In the genomic region with DNA sequence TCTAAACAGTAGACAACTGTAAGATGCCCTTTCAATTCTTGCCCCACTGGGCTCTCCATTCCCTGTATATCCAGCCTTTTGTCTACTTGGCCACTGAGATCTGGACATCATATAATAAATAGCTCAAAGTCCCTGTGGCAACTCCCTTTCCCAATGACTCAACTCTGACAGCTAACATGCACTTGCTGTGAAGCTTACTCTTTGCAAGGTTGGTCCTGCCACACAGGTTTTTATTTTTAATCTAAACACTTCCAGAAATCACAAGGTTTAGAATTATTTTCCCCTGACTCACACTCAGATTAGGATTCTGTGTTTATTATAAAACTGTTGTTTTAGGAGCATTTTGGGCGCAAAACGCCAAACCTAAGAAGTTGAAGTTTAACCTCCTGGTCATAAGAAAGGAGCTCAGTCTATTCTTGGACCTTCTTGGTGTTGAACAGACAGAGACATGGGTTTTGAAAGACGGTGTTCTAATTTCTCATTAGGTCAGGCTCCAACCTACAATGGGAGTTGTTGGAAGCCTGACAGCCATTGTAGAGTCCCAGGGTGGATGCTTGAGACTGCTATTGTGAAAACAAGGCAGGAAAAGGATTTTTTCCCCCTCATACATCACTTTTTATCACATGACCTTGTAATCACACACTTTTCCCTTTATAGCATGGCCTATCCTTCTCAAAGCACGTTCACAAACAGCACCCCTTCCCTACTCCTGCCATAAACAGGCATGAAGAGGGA, we compare ENCODE assay signal across 1 cellular context.
TF ChIP-seq lines count a peak whose summit lies in the region.

No MANE protein-coding gene starts in this region.

TF ChIP-seq in HepG2, 621 proteins besides CTCF, POLR2A, EP300 and RAD21 (continued from another document):
- TF ChIP-seq, protein P1, sequence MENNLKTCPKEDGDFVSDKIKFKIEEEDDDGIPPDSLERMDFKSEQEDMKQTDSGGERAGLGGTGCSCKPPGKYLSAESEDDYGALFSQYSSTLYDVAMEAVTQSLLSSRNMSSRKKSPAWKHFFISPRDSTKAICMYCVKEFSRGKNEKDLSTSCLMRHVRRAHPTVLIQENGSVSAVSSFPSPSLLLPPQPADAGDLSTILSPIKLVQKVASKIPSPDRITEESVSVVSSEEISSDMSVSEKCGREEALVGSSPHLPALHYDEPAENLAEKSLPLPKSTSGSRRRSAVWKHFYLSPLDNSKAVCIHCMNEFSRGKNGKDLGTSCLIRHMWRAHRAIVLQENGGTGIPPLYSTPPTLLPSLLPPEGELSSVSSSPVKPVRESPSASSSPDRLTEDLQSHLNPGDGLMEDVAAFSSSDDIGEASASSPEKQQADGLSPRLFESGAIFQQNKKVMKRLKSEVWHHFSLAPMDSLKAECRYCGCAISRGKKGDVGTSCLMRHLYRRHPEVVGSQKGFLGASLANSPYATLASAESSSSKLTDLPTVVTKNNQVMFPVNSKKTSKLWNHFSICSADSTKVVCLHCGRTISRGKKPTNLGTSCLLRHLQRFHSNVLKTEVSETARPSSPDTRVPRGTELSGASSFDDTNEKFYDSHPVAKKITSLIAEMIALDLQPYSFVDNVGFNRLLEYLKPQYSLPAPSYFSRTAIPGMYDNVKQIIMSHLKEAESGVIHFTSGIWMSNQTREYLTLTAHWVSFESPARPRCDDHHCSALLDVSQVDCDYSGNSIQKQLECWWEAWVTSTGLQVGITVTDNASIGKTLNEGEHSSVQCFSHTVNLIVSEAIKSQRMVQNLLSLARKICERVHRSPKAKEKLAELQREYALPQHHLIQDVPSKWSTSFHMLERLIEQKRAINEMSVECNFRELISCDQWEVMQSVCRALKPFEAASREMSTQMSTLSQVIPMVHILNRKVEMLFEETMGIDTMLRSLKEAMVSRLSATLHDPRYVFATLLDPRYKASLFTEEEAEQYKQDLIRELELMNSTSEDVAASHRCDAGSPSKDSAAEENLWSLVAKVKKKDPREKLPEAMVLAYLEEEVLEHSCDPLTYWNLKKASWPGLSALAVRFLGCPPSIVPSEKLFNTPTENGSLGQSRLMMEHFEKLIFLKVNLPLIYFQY (CRISPR knock-in tag; IDR thresholded peaks at IDR 0.05; ENCODE audit: borderline replicate concordance), result no peak
- TF ChIP-seq, protein P2, sequence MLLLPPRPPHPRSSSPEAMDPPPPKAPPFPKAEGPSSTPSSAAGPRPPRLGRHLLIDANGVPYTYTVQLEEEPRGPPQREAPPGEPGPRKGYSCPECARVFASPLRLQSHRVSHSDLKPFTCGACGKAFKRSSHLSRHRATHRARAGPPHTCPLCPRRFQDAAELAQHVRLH (CRISPR knock-in tag; IDR thresholded peaks at IDR 0.05; ENCODE audit: borderline replicate concordance, low read depth), result no peak
- TF ChIP-seq, protein P3, sequence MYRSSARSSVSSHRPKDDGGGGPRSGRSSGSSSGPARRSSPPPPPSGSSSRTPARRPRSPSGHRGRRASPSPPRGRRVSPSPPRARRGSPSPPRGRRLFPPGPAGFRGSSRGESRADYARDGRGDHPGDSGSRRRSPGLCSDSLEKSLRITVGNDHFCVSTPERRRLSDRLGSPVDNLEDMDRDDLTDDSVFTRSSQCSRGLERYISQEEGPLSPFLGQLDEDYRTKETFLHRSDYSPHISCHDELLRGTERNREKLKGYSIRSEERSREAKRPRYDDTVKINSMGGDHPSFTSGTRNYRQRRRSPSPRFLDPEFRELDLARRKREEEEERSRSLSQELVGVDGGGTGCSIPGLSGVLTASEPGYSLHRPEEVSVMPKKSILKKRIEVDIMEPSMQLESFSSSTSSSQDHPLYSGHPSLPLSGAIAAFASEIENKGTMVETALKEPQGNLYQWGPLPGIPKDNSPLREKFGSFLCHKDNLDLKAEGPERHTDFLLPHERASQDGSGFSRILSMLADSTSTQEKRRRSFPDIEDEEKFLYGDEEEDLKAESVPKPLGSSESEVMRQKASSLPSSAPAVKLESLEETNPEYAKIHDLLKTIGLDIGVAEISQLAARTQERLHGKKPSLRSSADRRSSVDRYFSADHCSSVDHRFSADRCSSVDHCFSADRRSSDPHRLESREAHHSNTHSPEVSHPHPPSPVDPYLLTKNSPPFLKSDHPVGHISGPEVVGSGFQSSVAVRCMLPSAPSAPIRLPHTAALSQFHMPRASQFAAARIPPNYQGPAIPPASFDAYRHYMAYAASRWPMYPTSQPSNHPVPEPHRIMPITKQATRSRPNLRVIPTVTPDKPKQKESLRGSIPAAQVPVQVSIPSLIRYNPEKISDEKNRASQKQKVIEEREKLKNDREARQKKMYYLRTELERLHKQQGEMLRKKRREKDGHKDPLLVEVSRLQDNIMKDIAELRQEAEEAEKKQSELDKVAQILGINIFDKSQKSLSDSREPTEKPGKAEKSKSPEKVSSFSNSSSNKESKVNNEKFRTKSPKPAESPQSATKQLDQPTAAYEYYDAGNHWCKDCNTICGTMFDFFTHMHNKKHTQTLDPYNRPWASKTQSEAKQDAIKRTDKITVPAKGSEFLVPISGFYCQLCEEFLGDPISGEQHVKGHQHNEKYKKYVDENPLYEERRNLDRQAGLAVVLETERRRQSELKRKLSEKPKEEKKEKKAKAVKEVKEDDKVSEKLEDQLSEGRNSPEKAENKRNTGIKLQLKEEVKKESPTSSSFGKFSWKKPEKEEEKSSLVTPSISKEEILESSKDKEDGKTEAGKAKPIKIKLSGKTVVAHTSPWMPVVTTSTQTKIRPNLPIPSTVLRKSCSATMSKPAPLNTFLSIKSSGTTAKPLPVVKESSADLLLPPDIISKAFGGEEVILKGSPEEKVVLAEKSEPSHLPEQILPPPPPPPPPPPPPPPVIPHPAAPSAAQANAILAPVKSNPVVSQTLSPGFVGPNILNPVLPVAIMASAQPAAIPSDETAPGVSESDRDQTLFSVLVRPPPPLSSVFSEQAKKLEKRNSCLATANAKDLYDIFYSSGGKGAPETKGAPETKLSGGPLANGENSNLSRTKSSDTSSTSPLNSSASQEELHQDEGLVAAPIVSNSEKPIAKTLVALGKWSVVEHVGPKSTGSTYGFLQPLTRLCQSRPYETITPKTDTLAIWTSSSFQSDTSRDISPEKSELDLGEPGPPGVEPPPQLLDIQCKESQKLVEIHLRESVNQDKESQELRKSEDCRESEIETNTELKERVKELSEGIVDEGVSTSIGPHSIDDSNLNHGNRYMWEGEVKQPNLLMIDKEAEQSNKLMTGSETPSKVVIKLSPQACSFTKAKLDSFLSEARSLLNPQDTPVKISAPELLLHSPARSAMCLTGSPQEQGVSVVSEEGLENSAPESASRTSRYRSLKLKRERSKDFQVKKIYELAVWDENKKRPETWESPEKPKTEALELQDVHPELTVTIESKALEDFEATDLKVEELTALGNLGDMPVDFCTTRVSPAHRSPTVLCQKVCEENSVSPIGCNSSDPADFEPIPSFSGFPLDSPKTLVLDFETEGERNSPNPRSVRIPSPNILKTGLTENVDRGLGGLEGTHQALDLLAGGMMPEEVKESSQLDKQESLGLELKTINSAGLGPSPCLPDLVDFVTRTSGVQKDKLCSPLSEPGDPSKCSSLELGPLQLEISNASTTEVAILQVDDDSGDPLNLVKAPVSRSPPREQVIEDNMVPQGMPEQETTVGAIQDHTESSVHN (CRISPR knock-in tag; IDR thresholded peaks at IDR 0.05), result no peak
- no peak for TF ChIP-seq ZBTB1 (CRISPR knock-in tag; IDR thresholded peaks at IDR 0.05; ENCODE audit: borderline replicate concordance)
- no peak for TF ChIP-seq SALL1 (CRISPR knock-in tag; IDR thresholded peaks at IDR 0.05)
- TF ChIP-seq ZFP36L2 (CRISPR knock-in tag; IDR thresholded peaks at IDR 0.05), result no peak
- TF ChIP-seq ZNF460 (CRISPR knock-in tag; IDR thresholded peaks at IDR 0.05; ENCODE audit: borderline replicate concordance), result no peak
- TF ChIP-seq SNAI1 (CRISPR knock-in tag; IDR thresholded peaks at IDR 0.05; ENCODE audit: borderline replicate concordance), result no peak
- TF ChIP-seq ZNF577 (CRISPR knock-in tag; IDR thresholded peaks at IDR 0.05; ENCODE audit: borderline replicate concordance, low read depth), result no peak
- TF ChIP-seq, protein P4, sequence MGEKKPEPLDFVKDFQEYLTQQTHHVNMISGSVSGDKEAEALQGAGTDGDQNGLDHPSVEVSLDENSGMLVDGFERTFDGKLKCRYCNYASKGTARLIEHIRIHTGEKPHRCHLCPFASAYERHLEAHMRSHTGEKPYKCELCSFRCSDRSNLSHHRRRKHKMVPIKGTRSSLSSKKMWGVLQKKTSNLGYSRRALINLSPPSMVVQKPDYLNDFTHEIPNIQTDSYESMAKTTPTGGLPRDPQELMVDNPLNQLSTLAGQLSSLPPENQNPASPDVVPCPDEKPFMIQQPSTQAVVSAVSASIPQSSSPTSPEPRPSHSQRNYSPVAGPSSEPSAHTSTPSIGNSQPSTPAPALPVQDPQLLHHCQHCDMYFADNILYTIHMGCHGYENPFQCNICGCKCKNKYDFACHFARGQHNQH (CRISPR knock-in tag; IDR thresholded peaks at IDR 0.05), result no peak
- no peak for TF ChIP-seq ZKSCAN8 (CRISPR knock-in tag; IDR thresholded peaks at IDR 0.05; ENCODE audit: borderline replicate concordance)
